In the genomic region with DNA sequence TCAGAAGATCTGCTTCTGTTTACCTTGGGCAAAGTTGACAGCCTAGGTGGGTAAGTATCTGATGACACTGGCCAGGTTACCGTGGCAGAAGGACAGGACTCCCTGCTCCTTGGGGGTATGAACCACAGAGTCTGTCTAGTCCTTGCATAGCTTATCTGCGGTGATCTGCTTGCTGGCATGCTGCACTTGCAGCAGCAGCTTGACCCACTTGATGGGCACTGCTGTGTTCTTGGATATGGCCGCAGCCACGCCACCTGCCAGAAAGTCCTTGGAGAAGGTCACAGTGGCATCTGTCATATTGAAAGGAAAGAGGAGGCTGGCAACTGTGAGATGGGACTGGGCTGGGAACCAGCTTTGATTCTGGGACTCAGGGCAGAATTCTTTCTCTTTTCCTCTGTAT, we compare ENCODE assay signal across 29 cellular contexts.
"Had no signal": no experiment of that assay in that cellular context is flagged by ENCODE, and none has a peak within 500 bp of the region (broad histone marks: within the 10 kb centered on the region; RNA-seq: fewer than 3 reads in every experiment).

No MANE protein-coding gene starts in this region.

- ATAC-seq: esophagus mucosa; gastrocnemius medialis; heart left ventricle; left lobe of liver; right lobe of liver; stimulated activated naive CD8-positive, alpha-beta T cell treated with anti-CD3 and anti-CD28 coated beads, Interleukin-15, amount 100 ng/mL, for 72 hours; upper lobe of right lung had no signal

- H3K36me3 Mint-ChIP-seq: memory B cell, naive B cell had no signal

- H3K27ac ChIP-seq: epithelial cell of prostate, gastrocnemius medialis, heart left ventricle, hepatocyte, ovary, right lobe of liver, suprapubic skin, transverse colon, upper lobe of right lung, uterus had no signal

- H3K4me2 ChIP-seq: hepatocyte had no signal

- H3K9me3 ChIP-seq: gastrocnemius medialis, heart left ventricle, ovary, right lobe of liver, suprapubic skin, transverse colon, upper lobe of right lung, uterus had no signal

- H3K36me3 ChIP-seq: gastrocnemius medialis, heart left ventricle, ovary, right lobe of liver, suprapubic skin, transverse colon, upper lobe of right lung, uterus had no signal

- H3K4me3 ChIP-seq: gastrocnemius medialis, heart left ventricle, hepatocyte, lung, ovary, right lobe of liver, suprapubic skin, transverse colon, upper lobe of right lung, uterus had no signal

- H3K4me1 ChIP-seq: gastrocnemius medialis, heart left ventricle, right lobe of liver, suprapubic skin, transverse colon, upper lobe of right lung, uterus had no signal

- H3K27me3 ChIP-seq: gastrocnemius medialis, ovary, right lobe of liver, upper lobe of right lung, uterus had no signal

- H3K4me3 Mint-ChIP-seq: dendritic cell treated with granulocyte-macrophage colony-stimulating factor and Interleukin-4, amounts not matched to agents 40 ng/mL and 50 ng/mL, for 4 days; endodermal cell; memory B cell; naive B cell; nephron progenitor cell; stimulated activated naive CD8-positive, alpha-beta T cell treated with anti-CD3 and anti-CD28 coated beads, Interleukin-15, amount 100 ng/mL, for 72 hours had no signal

- H2AFZ ChIP-seq: hepatocyte had no signal

- H3K9me3 Mint-ChIP-seq: dendritic cell treated with granulocyte-macrophage colony-stimulating factor and Interleukin-4, amounts not matched to agents 40 ng/mL and 50 ng/mL, for 4 days; endodermal cell; memory B cell; nephron progenitor cell; stimulated activated naive CD8-positive, alpha-beta T cell treated with anti-CD3 and anti-CD28 coated beads, Interleukin-15, amount 100 ng/mL, for 72 hours had no signal

- FAIRE-seq: colon, kidney, small intestine had no signal

- H3K79me2 ChIP-seq: hepatocyte had no signal

- DNase-seq: effector CD8-positive, alpha-beta T cell; endodermal cell; foreskin fibroblast; gastrocnemius medialis; heart left ventricle; kidney; naive B cell; nephron progenitor cell; occipital lobe; ovary; right lobe of liver; small intestine; stimulated activated CD4-positive, alpha-beta T cell treated with anti-CD3 and anti-CD28 coated beads, Interleukin-15, amount 100 ng/mL, for 24 hours; stimulated activated CD4-positive, alpha-beta T cell treated with anti-CD3 and anti-CD28 coated beads, Interleukin-2, amount 100 ng/mL, for 48 hours; stimulated activated naive CD4-positive, alpha-beta T cell; stimulated activated naive CD8-positive, alpha-beta T cell treated with anti-CD3 and anti-CD28 coated beads, Interleukin-15, amount 100 ng/mL, for 72 hours; transverse colon; upper lobe of right lung; uterus had no signal

- H3K27ac Mint-ChIP-seq: dendritic cell treated with granulocyte-macrophage colony-stimulating factor and Interleukin-4, amounts not matched to agents 40 ng/mL and 50 ng/mL, for 4 days; endodermal cell; memory B cell; naive B cell; nephron progenitor cell; progenitor cell of endocrine pancreas; stimulated activated naive CD8-positive, alpha-beta T cell treated with anti-CD3 and anti-CD28 coated beads, Interleukin-15, amount 100 ng/mL, for 72 hours had no signal

- H3K4me1 Mint-ChIP-seq: endodermal cell; naive B cell; stimulated activated naive CD8-positive, alpha-beta T cell treated with anti-CD3 and anti-CD28 coated beads, Interleukin-15, amount 100 ng/mL, for 72 hours had no signal
